1 cellular context compared by ENCODE assay signal in the genomic region with DNA sequence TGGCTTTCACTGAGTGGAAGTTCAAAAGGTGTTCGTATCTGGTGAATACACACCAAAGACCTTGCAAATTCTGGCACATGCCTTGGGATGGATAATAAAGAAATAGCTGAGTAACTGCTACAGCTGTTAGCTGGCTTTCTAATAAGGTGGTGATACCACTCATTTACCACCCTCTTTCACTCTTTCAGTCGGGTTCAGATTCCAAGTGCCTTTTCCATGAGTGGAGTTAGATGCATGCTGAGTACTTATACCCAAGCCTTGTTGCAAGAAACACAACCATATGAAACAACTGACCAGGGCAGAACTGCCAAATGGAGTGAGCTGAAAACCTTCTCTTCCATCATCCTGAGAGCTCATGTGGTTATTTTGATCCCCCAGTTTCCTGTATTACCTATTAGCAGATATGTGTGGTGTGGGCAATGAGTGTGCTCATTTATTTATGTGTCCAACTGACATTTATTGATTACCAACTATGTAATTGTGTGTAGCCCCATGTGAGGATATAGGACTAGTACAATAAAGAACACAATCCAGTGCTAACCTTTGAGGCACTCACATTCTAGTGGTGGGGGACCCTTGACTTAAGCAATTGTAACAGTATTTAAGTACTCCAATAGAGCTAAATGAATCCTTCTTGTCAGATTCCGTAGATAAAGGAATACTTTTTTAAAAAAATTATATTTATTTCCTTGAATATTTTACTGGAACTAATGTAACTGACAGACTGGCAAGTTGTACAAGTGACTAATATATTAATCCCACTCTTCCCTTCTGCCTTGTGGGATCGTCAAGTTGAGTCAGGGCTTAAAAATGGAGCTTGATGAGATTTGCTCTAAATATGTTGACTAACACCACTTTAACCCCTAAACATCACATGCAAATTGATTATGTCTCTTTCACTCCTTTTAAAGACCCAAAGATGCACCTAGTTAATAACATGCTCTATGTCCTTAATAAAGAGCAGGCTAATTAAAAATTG.
TF ChIP-seq lines count a peak whose summit lies in the region.

No MANE protein-coding gene starts in this region.

TF ChIP-seq in SK-N-SH, 30 proteins besides CTCF, POLR2A, EP300 and RAD21 (continued from another document):
- TF ChIP-seq, protein P1, sequence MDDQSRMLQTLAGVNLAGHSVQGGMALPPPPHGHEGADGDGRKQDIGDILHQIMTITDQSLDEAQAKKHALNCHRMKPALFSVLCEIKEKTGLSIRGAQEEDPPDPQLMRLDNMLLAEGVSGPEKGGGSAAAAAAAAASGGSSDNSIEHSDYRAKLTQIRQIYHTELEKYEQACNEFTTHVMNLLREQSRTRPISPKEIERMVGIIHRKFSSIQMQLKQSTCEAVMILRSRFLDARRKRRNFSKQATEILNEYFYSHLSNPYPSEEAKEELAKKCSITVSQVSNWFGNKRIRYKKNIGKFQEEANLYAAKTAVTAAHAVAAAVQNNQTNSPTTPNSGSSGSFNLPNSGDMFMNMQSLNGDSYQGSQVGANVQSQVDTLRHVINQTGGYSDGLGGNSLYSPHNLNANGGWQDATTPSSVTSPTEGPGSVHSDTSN (IDR thresholded peaks at IDR 0.05): peak; percentile 62
- TF ChIP-seq POLR2AphosphoS5 (IDR thresholded peaks at IDR 0.05; ENCODE audit: low read depth, low read length) (0 out of 2 replicates have a peak, but pooled peaks have one; percentile 8), YY1 (IDR thresholded peaks at IDR 0.05; ENCODE audit: low read depth) (no peak), RCOR1 (IDR thresholded peaks at IDR 0.05; ENCODE audit: low read length) (no peak), TAF1 (IDR thresholded peaks at IDR 0.05; ENCODE audit: borderline replicate concordance, low read depth, low read length) (no peak), TEAD4 (IDR thresholded peaks at IDR 0.05; ENCODE audit: borderline replicate concordance, insufficient read depth) (no peak), TCF12 (IDR thresholded peaks at IDR 0.05) (peak; percentile 54), NFIC (IDR thresholded peaks at IDR 0.05; ENCODE audit: borderline replicate concordance) (peak; percentile 27; the same call in 1 of the 2 replicates), FOSL2 (IDR thresholded peaks at IDR 0.05; ENCODE audit: borderline replicate concordance, low read depth) (peak; percentile 84), SMC3 (IDR thresholded peaks at IDR 0.05; ENCODE audit: low read depth, low read length) (no peak)
